7 cellular contexts compared by ENCODE assay signal in the genomic region with DNA sequence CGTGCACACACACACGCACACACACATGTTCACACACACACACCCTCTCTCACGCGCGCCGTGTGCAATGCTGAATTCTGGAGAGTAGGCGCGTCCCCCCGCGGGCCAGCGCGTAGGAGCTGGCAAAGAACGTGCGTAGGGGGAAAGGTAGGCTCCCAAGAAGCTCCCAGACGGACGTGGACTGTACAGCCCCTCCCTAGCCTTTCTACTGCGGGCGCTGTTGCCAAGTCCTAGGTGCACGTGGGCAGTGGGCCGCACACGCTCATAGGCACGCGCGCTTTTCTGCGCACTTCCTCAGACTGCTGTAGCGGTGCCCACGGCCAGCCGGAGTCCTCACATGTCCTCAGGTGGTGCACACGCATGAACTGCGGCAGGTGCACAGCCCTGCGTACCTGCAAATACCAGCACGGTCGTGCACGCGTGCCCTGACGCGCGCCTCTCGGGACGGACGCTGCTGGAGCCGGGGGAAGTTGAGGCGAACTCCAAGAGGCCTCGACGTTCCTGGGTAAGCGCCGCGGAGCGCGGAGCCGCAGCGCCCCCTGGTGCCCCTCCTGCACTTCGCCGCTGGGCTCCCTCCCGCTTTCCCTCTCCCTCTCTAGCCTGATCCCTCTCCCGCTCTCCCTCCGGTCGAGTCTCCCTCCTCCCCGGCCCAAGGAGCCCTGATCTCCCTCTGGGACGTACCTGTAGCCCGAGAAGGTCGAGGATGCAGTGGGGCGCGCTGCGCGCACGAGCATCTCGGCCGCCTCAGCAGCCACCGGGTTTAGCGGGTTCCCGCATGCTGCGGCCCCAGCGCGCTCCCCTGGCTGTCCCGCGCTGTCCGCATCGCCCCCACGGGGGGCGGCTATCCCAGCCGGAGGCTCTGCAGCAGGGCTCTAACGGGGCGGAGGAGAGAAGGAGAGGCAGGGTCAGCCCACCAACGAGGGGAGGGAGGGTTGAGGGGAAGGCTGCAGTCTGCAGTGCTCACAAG. TPM values are rescaled to one million over a fixed set of nuclear protein-coding genes. Genes with fewer than 3 reads are reported as not detected.
DNase-seq lines count a peak whose midpoint lies in the region; ATAC-seq and TF ChIP-seq lines count a peak whose summit lies in the region.

No MANE protein-coding gene starts in this region.

- H3K27ac Mint-ChIP-seq in chondrocyte (ENCODE audit: unreplicated experiment) = no peak overlapping the region

- TF ChIP-seq CTCF in GM12865 (IDR thresholded peaks at IDR 0.05; ENCODE audit: insufficient read depth, low read depth, low read length, missing control alignments) (peak; percentile 97), chondrocyte (IDR thresholded peaks at IDR 0.05) (peak; percentile 82)

- no peak overlapping the region; the same call in 1 of the 2 replicates for H3K4me3 ChIP-seq in GM12865 (ENCODE audit: low read depth, low read length)

- H3K27me3 Mint-ChIP-seq in chondrocyte (ENCODE audit: low read depth) = peaks cover 53% of the 10 kb centered on the region

- H3K36me3 Mint-ChIP-seq in chondrocyte (ENCODE audit: low read depth) = no peaks in the 10 kb centered on the region

- peaks cover 7% of the 10 kb centered on the region for H3K4me1 Mint-ChIP-seq in chondrocyte (ENCODE audit: low read depth)

- H3K4me3 Mint-ChIP-seq in chondrocyte (ENCODE audit: unreplicated experiment) = no peak overlapping the region

- H3K9me3 Mint-ChIP-seq in chondrocyte (ENCODE audit: low read depth) = no peaks in the 10 kb centered on the region

- peak; percentile 71 for DNase-seq in GM12865 (ENCODE audit: low read depth)
- DNase-seq in SK-N-DZ (ENCODE audit: low spot score) = peak; percentile 18
- no peak for DNase-seq in chondrocyte (ENCODE audit: low spot score)
- DNase-seq in kidney glomerular epithelial cell (lab: John Stamatoyannopoulos, UW) = peak; percentile 26
- peak; percentile 17 to 46 (median 44) for DNase-seq in stimulated activated CD4-positive, alpha-beta T cell treated with anti-CD3 and anti-CD28 coated beads, Interleukin-12 subunit alpha, Interleukin-12 subunit beta, amount 100 ng/mL, for 48 hours (ENCODE audit: low read depth in 2 of 3, low spot score in 1 of 3)
- DNase-seq in OCI-M2 (lab: John Stamatoyannopoulos, UW; ENCODE audit: unreplicated experiment) = no peak

- peak; percentile 57 for ATAC-seq in HG02678 (IDR thresholded peaks at IDR 0.05; ENCODE audit: unreplicated experiment)

RNA-seq across cellular contexts. Expression of gene GRIN2A, which starts 0.7 kb away (rescaled TPM):
- 0.01 TPM in 1 of 2 replicates, not detected in the other for polyA plus RNA-seq in SK-N-DZ (2014; cell fraction: cytosol; rRNA removed)
- polyA plus RNA-seq in SK-N-DZ (2014; cell fraction: nucleus; rRNA removed) = not detected in 2 replicates
- not detected in 3 replicates for total RNA-seq in chondrocyte

Comparison
In these comparisons a context has a peak if more than half of its experiments do, and no peak if none do; other contexts are left out.
1. DNase-seq: peak in GM12865 (single experiment), SK-N-DZ (single experiment), kidney glomerular epithelial cell (single experiment) and stimulated activated CD4-positive, alpha-beta T cell treated with anti-CD3 and anti-CD28 coated beads, Interleukin-12 subunit alpha, Interleukin-12 subunit beta, amount 100 ng/mL, for 48 hours (3 of 3); none in chondrocyte (single experiment) and OCI-M2 (single experiment).